ENCODE assay signal across 38 cellular contexts in genomic region chr1:228362884-228363450, GRCh38. TPM values are rescaled to one million over a fixed set of nuclear protein-coding genes. Genes with fewer than 3 reads are reported as not detected.
"Had no signal": no experiment of that assay in that cellular context is flagged by ENCODE, and none has a peak within 500 bp of the region (broad histone marks: within the 10 kb centered on the region; RNA-seq: fewer than 3 reads in every experiment).

No MANE protein-coding gene starts in this region.

- H3K36me3 ChIP-seq: adrenal gland, breast epithelium, Peyer's patch, SJSA1 had no signal

- H3K27me3 Mint-ChIP-seq: activated B cell treated with CpG ODN at 0.5 μM for 24 hours; activated CD4-positive, alpha-beta memory T cell treated with anti-CD3 and anti-CD28 coated beads for 36 hours; T-cell; T-helper 17 cell had no signal

- H3K27ac Mint-ChIP-seq: activated B cell treated with CpG ODN at 0.5 μM for 24 hours; activated CD4-positive, alpha-beta memory T cell treated with anti-CD3 and anti-CD28 coated beads for 36 hours; activated naive CD4-positive, alpha-beta T cell treated with anti-CD3 and anti-CD28 coated beads for 36 hours; activated naive CD4-positive, alpha-beta T cell treated with anti-CD3 and anti-CD28 coated beads, Interleukin-2, amount 50 U/mL, for 72 hours; activated T-helper 1 cell treated with anti-CD3 and anti-CD28 coated beads, Interleukin-12 subunit alpha, Interleukin-12 subunit beta, Interleukin-2, Interleukin-4 antibody, amounts not matched to agents 30 ng/mL and 10 ng/mL and 1 ng/mL, durations not matched to agents 14 hours and 24 hours and 36 hours; T-cell; T-helper 17 cell had no signal

- H3K9ac ChIP-seq: SK-N-SH had no signal

- H3K4me3 ChIP-seq: adrenal gland, body of pancreas, breast epithelium, Peyer's patch, SJSA1 had no signal

- H3K4me1 Mint-ChIP-seq: activated B cell treated with CpG ODN at 0.5 μM for 24 hours, T-cell, T-helper 17 cell had no signal

- H3K9me3 ChIP-seq: adrenal gland, body of pancreas, breast epithelium, Peyer's patch, SJSA1, SK-N-SH had no signal

- H3K4me2 ChIP-seq: SK-N-SH had no signal

- H3K4me3 Mint-ChIP-seq: activated B cell treated with CpG ODN at 0.5 μM for 24 hours; activated CD4-positive, alpha-beta memory T cell treated with anti-CD3 and anti-CD28 coated beads for 36 hours; activated naive CD4-positive, alpha-beta T cell treated with anti-CD3 and anti-CD28 coated beads for 36 hours; activated T-cell treated with anti-CD3 and anti-CD28 coated beads, Interleukin-2, amount 50 U/mL, for 4 hours; activated T-helper 1 cell treated with anti-CD3 and anti-CD28 coated beads, Interleukin-12 subunit alpha, Interleukin-12 subunit beta, Interleukin-2, Interleukin-4 antibody, amounts not matched to agents 30 ng/mL and 10 ng/mL and 1 ng/mL, durations not matched to agents 14 hours and 24 hours and 36 hours; T-cell; T-helper 17 cell had no signal

- H3K9me3 Mint-ChIP-seq: activated B cell treated with CpG ODN at 0.5 μM for 24 hours; activated CD4-positive, alpha-beta memory T cell treated with anti-CD3 and anti-CD28 coated beads for 36 hours; activated naive CD4-positive, alpha-beta T cell treated with anti-CD3 and anti-CD28 coated beads for 36 hours; activated naive CD4-positive, alpha-beta T cell treated with anti-CD3 and anti-CD28 coated beads, Interleukin-2, amount 50 U/mL, for 72 hours; activated T-cell treated with anti-CD3 and anti-CD28 coated beads, Interleukin-2, amount 50 U/mL, for 4 hours; activated T-helper 1 cell treated with anti-CD3 and anti-CD28 coated beads, Interleukin-12 subunit alpha, Interleukin-12 subunit beta, Interleukin-2, Interleukin-4 antibody, amounts not matched to agents 30 ng/mL and 10 ng/mL and 1 ng/mL, durations not matched to agents 14 hours and 24 hours and 36 hours; T-cell had no signal

- ATAC-seq: activated naive CD4-positive, alpha-beta T cell treated with anti-CD3 and anti-CD28 coated beads, Interleukin-2, amount 50 U/mL, for 72 hours; activated T-cell treated with anti-CD3 and anti-CD28 coated beads, Interleukin-2, amount 50 U/mL, for 4 hours; body of pancreas; PC-3; T-cell; T-helper 17 cell had no signal

- H3K4me1 ChIP-seq: breast epithelium, Peyer's patch, SJSA1 had no signal

- DNase-seq: activated B cell treated with CpG ODN at 0.5 μM for 24 hours; activated CD4-positive, alpha-beta memory T cell treated with anti-CD3 and anti-CD28 coated beads for 36 hours; activated CD4-positive, alpha-beta T cell treated with anti-CD3 and anti-CD28 coated beads for 4 hours; activated CD4-positive, alpha-beta T cell treated with anti-CD3 and anti-CD28 coated beads, Interleukin-2, amount 50 U/mL, for 1 hour; activated CD4-positive, CD25-positive, alpha-beta regulatory T cell treated with anti-CD3 and anti-CD28 coated beads, Interleukin-2, amount 50 U/mL, for 72 hours; activated CD8-positive, alpha-beta memory T cell treated with anti-CD3 and anti-CD28 coated beads, Interleukin-2, amount 50 U/mL, for 4 hours; activated gamma-delta T cell treated with Interleukin-2 at 50 U/mL for 16 hours; activated naive CD4-positive, alpha-beta T cell treated with anti-CD3 and anti-CD28 coated beads for 36 hours; activated T-cell treated with anti-CD3 and anti-CD28 coated beads for 4 hours; activated T-cell treated with anti-CD3 and anti-CD28 coated beads, Interleukin-2, amount 50 U/mL, for 4 hours; central memory CD4-positive, alpha-beta T cell; NCI-H1092 treated with DMSO at 0.1 percent for 48 hours; NCI-H1417; NCI-H146; NCI-H187; NCI-H2029 treated with DMSO at 0.1 percent for 48 hours; NCI-H2107; NCI-H2171; NCI-H510A; NCI-H526; NCI-H748 treated with DMSO at 0.1 percent for 48 hours; NK-92 treated with Interleukin-12 subunit alpha and Interleukin-12 subunit beta, amount 100 ng/mL, for 24 hours; PC-3; RPMI8226; SHP77; SK-N-SH; T-cell; T-helper 9 cell had no signal

- H3K27ac ChIP-seq: adrenal gland, body of pancreas, breast epithelium, Peyer's patch, SJSA1, VCaP had no signal

- H3K36me3 Mint-ChIP-seq: activated CD4-positive, alpha-beta memory T cell treated with anti-CD3 and anti-CD28 coated beads for 36 hours; activated naive CD4-positive, alpha-beta T cell treated with anti-CD3 and anti-CD28 coated beads, Interleukin-2, amount 50 U/mL, for 72 hours; T-cell had no signal

- H3K27me3 ChIP-seq: adrenal gland, body of pancreas, breast epithelium, Peyer's patch, SJSA1 had no signal

RNA-seq across cellular contexts. Expression of gene TRIM17, which starts 53.7 kb away (rescaled TPM):
- total RNA-seq: activated B cell treated with CpG ODN at 0.5 μM for 24 hours, LHCN-M2, PC-3, SJSA1 had no signal
